In the genomic region with DNA sequence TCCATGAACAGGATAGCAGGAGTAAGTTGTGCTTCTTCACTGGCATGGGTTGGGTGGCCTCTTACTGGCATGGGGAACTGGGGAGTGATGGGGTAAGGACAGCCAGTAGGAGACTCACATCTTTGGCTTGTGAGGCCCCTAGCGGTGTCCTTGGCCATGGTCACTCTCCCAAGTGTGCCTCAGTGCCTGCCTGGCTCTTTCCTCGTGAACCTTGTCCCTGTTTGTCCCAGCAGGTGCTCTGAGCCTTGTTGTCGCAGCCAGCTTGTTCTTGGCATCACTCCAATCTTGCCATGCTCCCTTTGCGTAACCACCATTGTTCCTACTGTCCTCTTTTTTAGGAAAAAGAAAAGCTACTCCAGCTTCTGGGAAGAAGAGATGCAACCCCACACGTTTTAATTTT, we compare ENCODE assay signal across 14 cellular contexts. TPM values are rescaled to one million over a fixed set of nuclear protein-coding genes. Genes with fewer than 3 reads are reported as not detected.
DNase-seq lines count a peak whose midpoint lies in the region; ATAC-seq and TF ChIP-seq lines count a peak whose summit lies in the region.
"Had no signal": no experiment of that assay in that cellular context is flagged by ENCODE, and none has a peak within 500 bp of the region (broad histone marks: within the 10 kb centered on the region; RNA-seq: fewer than 3 reads in every experiment).

No MANE protein-coding gene starts in this region.

- H3K27me3 ChIP-seq in WERI-Rb-1 (ENCODE audit: insufficient read depth, low read depth, severe bottlenecking), result no peaks in the 10 kb centered on the region
- H3K27me3 ChIP-seq in neural progenitor cell, result peaks cover 11% of the 10 kb centered on the region
- H3K27me3 ChIP-seq: breast epithelium, testis had no signal

- H3K4me1 Mint-ChIP-seq in neural progenitor cell, result peaks cover 16% of the 10 kb centered on the region
- no peaks in the 10 kb centered on the region for H3K4me1 Mint-ChIP-seq in mesothelial cell of epicardium

- H3K27ac ChIP-seq in WERI-Rb-1 (no peak overlapping the region), neural progenitor cell (no peak overlapping the region)
- H3K27ac ChIP-seq: breast epithelium, sigmoid colon, testis had no signal

- no peaks in the 10 kb centered on the region for H4K20me1 ChIP-seq in neural progenitor cell (ENCODE audit: low read depth)

- H3K36me3 Mint-ChIP-seq in neural progenitor cell (no peaks in the 10 kb centered on the region), mesothelial cell of epicardium (no peaks in the 10 kb centered on the region)

- H3K27me3 Mint-ChIP-seq in neural progenitor cell (ENCODE audit: insufficient read depth, low read depth), result peaks cover 15% of the 10 kb centered on the region
- peaks cover 31% of the 10 kb centered on the region for H3K27me3 Mint-ChIP-seq in mesothelial cell of epicardium (ENCODE audit: low read depth)

- peaks cover 16% of the 10 kb centered on the region for H3F3A ChIP-seq in neural progenitor cell (ENCODE audit: low read depth)

- H3K9me3 Mint-ChIP-seq in neural progenitor cell (peaks cover 3% of the 10 kb centered on the region), mesothelial cell of epicardium (peaks cover 9% of the 10 kb centered on the region)

- H3K4me1 ChIP-seq in neural progenitor cell, result peaks cover 6% of the 10 kb centered on the region
- H3K4me1 ChIP-seq: breast epithelium, sigmoid colon had no signal

- ATAC-seq in GM18502 (IDR thresholded peaks at IDR 0.05; ENCODE audit: poor library complexity, unreplicated experiment), result no peak
- ATAC-seq: esophagus mucosa had no signal

- H3K9me3 ChIP-seq in WERI-Rb-1 (ENCODE audit: severe bottlenecking), result peaks cover 7% of the 10 kb centered on the region
- H3K9me3 ChIP-seq in neural progenitor cell (ENCODE audit: low read depth), result no peaks in the 10 kb centered on the region
- H3K9me3 ChIP-seq: breast epithelium, sigmoid colon, testis had no signal

- H3K36me3 ChIP-seq in WERI-Rb-1 (no peaks in the 10 kb centered on the region), neural progenitor cell (no peaks in the 10 kb centered on the region)
- H3K36me3 ChIP-seq: breast epithelium, sigmoid colon had no signal

- H3K4me3 Mint-ChIP-seq in neural progenitor cell (no peak overlapping the region), mesothelial cell of epicardium (no peak overlapping the region)

- H3K4me2 ChIP-seq in neural progenitor cell, result no peak overlapping the region

- H2AFZ ChIP-seq in neural progenitor cell (replicated peaks), result no peak overlapping the region

- peak overlapping the region; percentile 8 for H3K27ac Mint-ChIP-seq in neural progenitor cell
- no peak overlapping the region for H3K27ac Mint-ChIP-seq in mesothelial cell of epicardium

- H3K4me3 ChIP-seq in WERI-Rb-1 (ENCODE audit: low read depth, low read length) (no peak overlapping the region), neural progenitor cell (no peak overlapping the region)
- H3K4me3 ChIP-seq: breast epithelium, sigmoid colon, testis had no signal

- TF ChIP-seq CTCF in WERI-Rb-1 (IDR thresholded peaks at IDR 0.05; ENCODE audit: low read depth, low read length) (0 out of 2 replicates have a peak, but pooled peaks have one; percentile 8), neural progenitor cell (IDR thresholded peaks at IDR 0.05) (peak; percentile 21), mesothelial cell of epicardium (IDR thresholded peaks at IDR 0.05; ENCODE audit: unreplicated experiment) (no peak)

- no peaks in the 10 kb centered on the region for H3K79me2 ChIP-seq in neural progenitor cell (ENCODE audit: low read depth)

- no peak overlapping the region for H3K9ac ChIP-seq in neural progenitor cell

- DNase-seq in NCI-H2171 treated with DMSO at 0.1 percent for 48 hours (lab: John Stamatoyannopoulos, UW) (peak; percentile 13), NCI-H2171 (lab: John Stamatoyannopoulos, UW) (no peak), NCI-H146 treated with DMSO at 0.1 percent for 48 hours (lab: John Stamatoyannopoulos, UW; ENCODE audit: unreplicated experiment) (peak; percentile 80), WERI-Rb-1 (peak; percentile 6), neural progenitor cell (ENCODE audit: low spot score) (no peak), activated gamma-delta T cell (lab: John Stamatoyannopoulos, UW) (no peak), mesothelial cell of epicardium (ENCODE audit: low spot score in 2 of 2, unreplicated experiment in 2 of 2) (no peak)
- DNase-seq: NCI-H1048, sigmoid colon, testis had no signal

RNA-seq across cellular contexts. Expression of a gene that starts 53.6 kb away (rescaled TPM):
- 15.3 and 39.9 TPM in 2 replicates for total RNA-seq in neural progenitor cell (ENCODE audit: low replicate concordance)
- total RNA-seq in mesothelial cell of epicardium, result 29.7 to 33.2 TPM (median 31.8 TPM) in 3 replicates
- total RNA-seq: myocyte had no signal

Comparison
In these comparisons a context has a peak if more than half of its experiments do, and no peak if none do; other contexts are left out.
1. DNase-seq: peak in NCI-H2171 treated with DMSO at 0.1 percent for 48 hours (single experiment), NCI-H146 treated with DMSO at 0.1 percent for 48 hours (single experiment) and WERI-Rb-1 (single experiment); none in NCI-H2171 (single experiment), neural progenitor cell (single experiment), activated gamma-delta T cell (single experiment) and mesothelial cell of epicardium (0 of 2).